6 cellular contexts compared by ENCODE assay signal in genomic region chr19:8307400-8307964, GRCh38. TPM values are rescaled to one million over a fixed set of nuclear protein-coding genes. Genes with fewer than 3 reads are reported as not detected.
A peak's percentile ranks its signal among the peaks of the same experiment; 100 is the strongest.
DNase-seq lines count a peak whose midpoint lies in the region; ATAC-seq and TF ChIP-seq lines count a peak whose summit lies in the region.

No MANE protein-coding gene starts in this region.

- H3K9me2 ChIP-seq in SK-N-SH: no peaks in the 10 kb centered on the region

- H4K20me1 ChIP-seq in SK-N-SH (ENCODE audit: insufficient read depth): no peaks in the 10 kb centered on the region

- H3K36me3 ChIP-seq in SK-N-SH (replicated peaks in 1 of 2; ENCODE audit: control insufficient read depth in 1 of 2, insufficient read depth in 2 of 2, low read length in 1 of 2): peaks cover 0 to 7% of the 10 kb centered on the region in 2 experiments
- H3K36me3 ChIP-seq in iPS-18a (ENCODE audit: control insufficient read depth, low read depth, low read length): peaks cover 11% of the 10 kb centered on the region
- H3K36me3 ChIP-seq in vagina: peaks cover 0 to 28% of the 10 kb centered on the region in 2 donors

- peak overlapping the region; percentile 96 for H3K4me2 ChIP-seq in SK-N-SH

- H3K4me1 ChIP-seq in SK-N-SH (ENCODE audit: control insufficient read depth in 1 of 2, insufficient read depth in 2 of 2, low read depth in 1 of 2, low read length in 1 of 2) (peaks cover 4 to 12% of the 10 kb centered on the region in 2 experiments; a peak in 2 of 4 replicates), iPS-18a (ENCODE audit: control insufficient read depth, low read depth, low read length) (peaks cover 7% of the 10 kb centered on the region), vagina (peaks cover 41% of the 10 kb centered on the region)

- POLR2A ChIA-PET in SK-N-SH (lab: Yijun Ruan, JAX): interaction anchor here (0.6 kb wide), 1 partner anchor 1814 kb away, joined by 3 read pairs; no protein-coding TSS in a partner anchor

- peak overlapping the region; percentile 63; the same call in 1 of the 2 replicates for H2AFZ ChIP-seq in SK-N-SH (ENCODE audit: low read depth)

- TF ChIP-seq RAD21 in SK-N-SH (IDR thresholded peaks at IDR 0.05; ENCODE audit: low read length): no peak

- no peak for TF ChIP-seq POLR2A in vagina (IDR thresholded peaks at IDR 0.05)

- CTCF ChIA-PET in SK-N-SH (lab: Yijun Ruan, JAX): interaction anchor here (1.3 to 1.9 kb wide), 2 partner anchors 40 to 46 kb away, joined by 4 read pairs; no protein-coding TSS in a partner anchor

- peak overlapping the region; percentile 56 for H3K9ac ChIP-seq in SK-N-SH
- H3K9ac ChIP-seq in iPS-18a (ENCODE audit: low read length): peak overlapping the region; percentile 88

- no peaks in the 10 kb centered on the region for H3K27me3 ChIP-seq in SK-N-SH (ENCODE audit: insufficient read depth)
- no peaks in the 10 kb centered on the region for H3K27me3 ChIP-seq in iPS-18a (ENCODE audit: control insufficient read depth, insufficient read depth, low read length)
- no peaks in the 10 kb centered on the region for H3K27me3 ChIP-seq in vagina

- ATAC-seq in GM18870 (IDR thresholded peaks at IDR 0.05; ENCODE audit: unreplicated experiment): no peak

- TF ChIP-seq CTCF in SK-N-SH (IDR thresholded peaks at IDR 0.05): no peak
- TF ChIP-seq CTCF in vagina (IDR thresholded peaks at IDR 0.05): no peak

- intact Hi-C loops in vagina (cut with DNase I): no loop called here

- WGBS in SK-N-SH (ENCODE audit: low lambda C conversion rate): 8% methylated on average over 23 of the region's 24 CpGs

- H3F3A ChIP-seq in SK-N-SH (replicated peaks; ENCODE audit: insufficient read depth): peaks cover 10% of the 10 kb centered on the region

- TF ChIP-seq EP300 in SK-N-SH (IDR thresholded peaks at IDR 0.05; ENCODE audit: borderline replicate concordance in 1 of 2, low read depth in 1 of 2, low read length in 1 of 2): no peak

- peaks cover 10% of the 10 kb centered on the region; the same call in 1 of the 2 replicates for H3K79me2 ChIP-seq in SK-N-SH (ENCODE audit: insufficient read depth)

- H3K4me3 ChIP-seq in SK-N-SH (ENCODE audit: low read depth in 2 of 2, low read length in 1 of 2): peak overlapping the region; percentile 57 to 67
- peak overlapping the region; percentile 88 for H3K4me3 ChIP-seq in iPS-18a (ENCODE audit: low read length)
- H3K4me3 ChIP-seq in vagina: peak overlapping the region; percentile 44 to 68

- H3K9me3 ChIP-seq in SK-N-SH (no peaks in the 10 kb centered on the region), iPS-18a (ENCODE audit: control insufficient read depth, low read depth, low read length) (no peaks in the 10 kb centered on the region), vagina (no peaks in the 10 kb centered on the region)

- peak; percentile 53 for DNase-seq in COLO668 (lab: John Stamatoyannopoulos, UW; ENCODE audit: unreplicated experiment)
- peak; percentile 67 for DNase-seq in SK-N-SH
- no peak for DNase-seq in vagina (ENCODE audit: extremely low spot score in 2 of 2)
- no peak for DNase-seq in activated gamma-delta T cell treated with Interleukin-2 at 50 U/mL for 16 hours

- H3K27ac ChIP-seq in SK-N-SH (ENCODE audit: low read depth in 2 of 2, low read length in 1 of 2) (no peak overlapping the region; a peak in 1 of 4 replicates), iPS-18a (ENCODE audit: low read length) (peak overlapping the region; percentile 45), vagina (peak overlapping the region; percentile 66)

TF ChIP-seq in SK-N-SH, 30 proteins besides CTCF, POLR2A, EP300 and RAD21 (continues in another document):
- no peak for TF ChIP-seq GABPA (IDR thresholded peaks at IDR 0.05; ENCODE audit: low read depth)
- no peak for TF ChIP-seq JUND (IDR thresholded peaks at IDR 0.05)
- no peak for TF ChIP-seq CHD2 (IDR thresholded peaks at IDR 0.05; ENCODE audit: low read length, partially characterized antibody)
- TF ChIP-seq REST (IDR thresholded peaks at IDR 0.05; ENCODE audit: low read depth, low read length): no peak
- TF ChIP-seq GATA2 (CRISPR knock-in tag; IDR thresholded peaks at IDR 0.05): no peak
- TF ChIP-seq RCOR1 (IDR thresholded peaks at IDR 0.05; ENCODE audit: low read length): no peak
- no peak for TF ChIP-seq IRF3 (IDR thresholded peaks at IDR 0.05; ENCODE audit: low read depth, low read length)
- TF ChIP-seq FOXJ3 (CRISPR knock-in tag; IDR thresholded peaks at IDR 0.05): no peak
- TF ChIP-seq RFX5 (IDR thresholded peaks at IDR 0.05; ENCODE audit: low read length): no peak
- no peak for TF ChIP-seq PBX3 (IDR thresholded peaks at IDR 0.05)
- TF ChIP-seq NFIC (IDR thresholded peaks at IDR 0.05; ENCODE audit: borderline replicate concordance): no peak
- TF ChIP-seq MEF2A (IDR thresholded peaks at IDR 0.05; ENCODE audit: borderline replicate concordance, low read depth): no peak
- TF ChIP-seq MXI1 (IDR thresholded peaks at IDR 0.05; ENCODE audit: low read depth, low read length): no peak
- TF ChIP-seq, protein P1, sequence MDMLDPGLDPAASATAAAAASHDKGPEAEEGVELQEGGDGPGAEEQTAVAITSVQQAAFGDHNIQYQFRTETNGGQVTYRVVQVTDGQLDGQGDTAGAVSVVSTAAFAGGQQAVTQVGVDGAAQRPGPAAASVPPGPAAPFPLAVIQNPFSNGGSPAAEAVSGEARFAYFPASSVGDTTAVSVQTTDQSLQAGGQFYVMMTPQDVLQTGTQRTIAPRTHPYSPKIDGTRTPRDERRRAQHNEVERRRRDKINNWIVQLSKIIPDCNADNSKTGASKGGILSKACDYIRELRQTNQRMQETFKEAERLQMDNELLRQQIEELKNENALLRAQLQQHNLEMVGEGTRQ (IDR thresholded peaks at IDR 0.05; ENCODE audit: borderline replicate concordance, low read depth, low read length): no peak
- no peak for TF ChIP-seq TAF1 (IDR thresholded peaks at IDR 0.05; ENCODE audit: borderline replicate concordance, low read depth, low read length)
- TF ChIP-seq SIN3A (IDR thresholded peaks at IDR 0.05; ENCODE audit: borderline replicate concordance, low read depth, low read length): no peak

RNA-seq across cellular contexts. Expression of gene CD320, which starts 0.7 kb away (rescaled TPM):
- polyA plus RNA-seq in SK-N-SH (2012; rRNA removed): 100 and 129 TPM in 2 replicates
- polyA plus RNA-seq in SK-N-SH (2012; cell fraction: cytosol; rRNA removed): 50.7 and 92.2 TPM in 2 replicates
- 66.9 and 112 TPM in 2 replicates for polyA plus RNA-seq in SK-N-SH (2012; cell fraction: nucleus; rRNA removed)
- 27.3 TPM for total RNA-seq in vagina

RNA-seq across cellular contexts. Expression of gene NDUFA7, which starts 13.7 kb away (rescaled TPM):
- 107 and 111 TPM in 2 replicates for polyA plus RNA-seq in SK-N-SH (2012; rRNA removed)
- polyA plus RNA-seq in SK-N-SH (2012; cell fraction: cytosol; rRNA removed): 58.2 and 80.9 TPM in 2 replicates
- 52.6 and 53.8 TPM in 2 replicates for polyA plus RNA-seq in SK-N-SH (2012; cell fraction: nucleus; rRNA removed)
- 24.6 TPM for total RNA-seq in vagina

RNA-seq across cellular contexts. Expression of gene RPS28, which starts 13.8 kb away (rescaled TPM):
- 410 and 601 TPM in 2 replicates for polyA plus RNA-seq in SK-N-SH (2012; rRNA removed)
- polyA plus RNA-seq in SK-N-SH (2012; cell fraction: cytosol; rRNA removed): 358 and 452 TPM in 2 replicates
- 158 and 329 TPM in 2 replicates for polyA plus RNA-seq in SK-N-SH (2012; cell fraction: nucleus; rRNA removed)
- 516 TPM for total RNA-seq in vagina

RNA-seq across cellular contexts. Expression of gene KANK3, which starts 35.6 kb away (rescaled TPM):
- polyA plus RNA-seq in SK-N-SH (2012; rRNA removed): 0.51 and 0.91 TPM in 2 replicates
- 0.12 and 0.17 TPM in 2 replicates for polyA plus RNA-seq in SK-N-SH (2012; cell fraction: cytosol; rRNA removed)
- polyA plus RNA-seq in SK-N-SH (2012; cell fraction: nucleus; rRNA removed): 1.5 and 1.7 TPM in 2 replicates
- total RNA-seq in vagina: 20.9 TPM

RNA-seq across cellular contexts. Expression of gene ANGPTL4, which starts 56.5 kb away (rescaled TPM):
- 62.5 and 71.2 TPM in 2 replicates for polyA plus RNA-seq in SK-N-SH (2012; rRNA removed)
- polyA plus RNA-seq in SK-N-SH (2012; cell fraction: cytosol; rRNA removed): 25.9 and 37.6 TPM in 2 replicates
- 181 and 394 TPM in 2 replicates for polyA plus RNA-seq in SK-N-SH (2012; cell fraction: nucleus; rRNA removed)
- total RNA-seq in vagina: 92.8 TPM

Comparison
In these comparisons a context has a peak if more than half of its experiments do, and no peak if none do; other contexts are left out.
1. DNase-seq: peak in COLO668 (single experiment) and SK-N-SH (single experiment); none in vagina (0 of 2) and activated gamma-delta T cell treated with Interleukin-2 at 50 U/mL for 16 hours (single experiment).
2. H3K27ac ChIP-seq: peak in iPS-18a (single experiment) and vagina (single experiment); none in SK-N-SH (0 of 2).
3. Peak in every context shown above with its lines, with median percentiles within 50 percentile points of each other: H3K4me3 ChIP-seq.